In the genomic region with DNA sequence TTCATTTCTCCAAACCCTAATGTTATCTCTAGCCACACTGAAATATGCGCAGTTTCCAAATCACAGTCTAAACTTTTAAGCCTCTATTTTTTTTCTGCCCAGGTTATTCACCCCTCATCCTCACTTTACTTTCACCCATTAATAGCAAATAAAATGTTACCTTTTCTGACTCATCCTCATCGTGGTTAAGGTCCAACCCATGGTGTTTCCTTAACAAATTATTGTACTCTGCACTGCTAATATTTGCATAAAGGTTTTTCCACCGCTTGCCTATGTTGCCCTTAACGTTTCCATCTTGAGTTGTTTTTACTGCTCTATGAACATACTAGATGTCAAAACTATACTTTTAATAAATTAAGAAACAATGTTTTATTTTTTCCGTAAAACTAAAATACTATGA, we compare ENCODE assay signal across 23 cellular contexts.
"Had no signal": no experiment of that assay in that cellular context is flagged by ENCODE, and none has a peak within 500 bp of the region (broad histone marks: within the 10 kb centered on the region; RNA-seq: fewer than 3 reads in every experiment).

No MANE protein-coding gene starts in this region.

- H3K36me3 ChIP-seq: MG63, Peyer's patch, SJCRH30 had no signal

- H3K27ac ChIP-seq: PC-9, Peyer's patch, SJCRH30 had no signal

- H3K4me3 ChIP-seq: MG63, PC-9, Peyer's patch, SJCRH30 had no signal

- H3K27me3 ChIP-seq: MG63, Peyer's patch, SJCRH30 had no signal

- H3K9me3 ChIP-seq: MG63, Peyer's patch had no signal

- H3K4me1 ChIP-seq: Peyer's patch, SJCRH30 had no signal

- ATAC-seq: Right ventricle myocardium inferior, SK-N-SH treated with all-trans-retinoic acid at 6 μM for 48 hours had no signal

- DNase-seq: IMR-90, Karpas-422, KG1, MG63, NCI-H1092, NCI-H1105 treated with DMSO at 0.1 percent for 48 hours, NCI-H1417 treated with DMSO at 0.1 percent for 48 hours, NCI-H146, NCI-H1694 treated with DMSO at 0.1 percent for 48 hours, NCI-H1930, NCI-H2081, NCI-H2107, NCI-H2227 treated with DMSO at 0.1 percent for 48 hours, NCI-H510A, NCI-H69, NCI-H774, PC-9, Peyer's patch, SHP77 treated with DMSO at 0.1 percent for 48 hours, SJCRH30, T-helper 1 cell had no signal

- H2AFZ ChIP-seq: PC-9 had no signal

- H3K4me2 ChIP-seq: PC-9 had no signal
